ENCODE assay signal across 9 cellular contexts in the genomic region with DNA sequence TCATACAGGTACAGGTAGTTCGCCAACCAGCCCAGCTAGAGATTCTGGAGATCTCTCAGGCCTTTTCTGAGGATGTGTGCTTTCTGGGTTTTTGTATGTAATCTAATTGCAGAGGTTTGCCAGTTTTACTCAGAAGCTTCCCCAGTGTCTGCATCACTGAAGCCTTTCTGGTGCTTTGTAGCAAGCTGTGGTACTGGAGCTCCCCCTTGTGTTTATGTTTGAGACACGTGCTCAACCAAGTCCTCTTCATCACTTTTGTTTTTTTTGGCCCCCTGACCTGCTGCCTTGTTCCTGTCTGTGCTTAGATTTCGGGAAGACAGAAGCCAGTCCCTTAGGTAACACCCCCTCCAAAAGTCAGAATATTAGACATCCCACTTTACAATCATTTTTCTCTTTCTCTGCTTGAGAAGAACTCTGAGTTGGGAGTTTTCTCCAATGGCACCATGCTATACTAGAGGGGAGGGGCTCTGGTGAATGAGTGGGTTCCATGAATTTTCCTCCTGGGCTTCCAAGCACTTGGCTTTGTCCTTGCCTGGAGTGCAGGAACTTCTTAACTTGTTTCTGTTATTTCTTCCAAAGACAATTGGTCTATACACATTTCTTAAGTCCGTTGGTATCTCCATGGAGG.
A peak's percentile ranks its signal among the peaks of the same experiment; 100 is the strongest.
DNase-seq lines count a peak whose midpoint lies in the region; ATAC-seq and TF ChIP-seq lines count a peak whose summit lies in the region.
"Had no signal": no experiment of that assay in that cellular context is flagged by ENCODE, and none has a peak within 500 bp of the region (broad histone marks: within the 10 kb centered on the region; RNA-seq: fewer than 3 reads in every experiment).

No MANE protein-coding gene starts in this region.

- peaks cover 37% of the 10 kb centered on the region for H3K9me3 Mint-ChIP-seq in mesothelial cell of epicardium
- H3K9me3 Mint-ChIP-seq: T-helper 1 cell treated with Interleukin-12 subunit alpha and Interleukin-12 subunit beta and Interleukin-4 antibody, amounts not matched to agents 30 μg/mL and 1 μg/mL, for 36 hours had no signal

- ATAC-seq in GM18511 (IDR thresholded peaks at IDR 0.05; ENCODE audit: unreplicated experiment): peak; percentile 91
- ATAC-seq in HG02970 (IDR thresholded peaks at IDR 0.05; ENCODE audit: low FRiP score, unreplicated experiment): peak; percentile 75

- peaks cover 26% of the 10 kb centered on the region for H3K36me3 Mint-ChIP-seq in mesothelial cell of epicardium

- no peak overlapping the region for H3K4me3 Mint-ChIP-seq in mesothelial cell of epicardium
- H3K4me3 Mint-ChIP-seq: T-helper 1 cell treated with Interleukin-12 subunit alpha and Interleukin-12 subunit beta and Interleukin-4 antibody, amounts not matched to agents 30 μg/mL and 1 μg/mL, for 36 hours had no signal

- no peak overlapping the region for H3K4me3 ChIP-seq in WI38 (ENCODE audit: low read depth, low read length)

- no peak overlapping the region for H3K27ac ChIP-seq in C4-2B

- no peaks in the 10 kb centered on the region for H3K27me3 Mint-ChIP-seq in mesothelial cell of epicardium (ENCODE audit: low read depth)

- peaks cover 5% of the 10 kb centered on the region for H3K4me1 Mint-ChIP-seq in mesothelial cell of epicardium

- H3K27ac Mint-ChIP-seq in mesothelial cell of epicardium: no peak overlapping the region
- H3K27ac Mint-ChIP-seq: T-helper 1 cell treated with Interleukin-12 subunit alpha and Interleukin-12 subunit beta and Interleukin-4 antibody, amounts not matched to agents 30 μg/mL and 1 μg/mL, for 36 hours had no signal

- DNase-seq in NCI-H187 treated with DMSO at 0.1 percent for 48 hours (lab: John Stamatoyannopoulos, UW): peak; percentile 34
- peak; percentile 26 for DNase-seq in globus pallidus (ENCODE audit: low spot score)
- peak; percentile 11 for DNase-seq in putamen (ENCODE audit: low spot score)
- DNase-seq in mesothelial cell of epicardium (ENCODE audit: low spot score in 2 of 2, unreplicated experiment in 2 of 2): no peak

- TF ChIP-seq CTCF in C4-2B (conservative IDR thresholded peaks at IDR 0.05) (peak; percentile 84), WI38 (IDR thresholded peaks at IDR 0.05; ENCODE audit: low read depth, low read length) (peak; percentile 64), mesothelial cell of epicardium (IDR thresholded peaks at IDR 0.05; ENCODE audit: unreplicated experiment) (no peak)

Comparison
In these comparisons a context has a peak if more than half of its experiments do, and no peak if none do; other contexts are left out.
1. DNase-seq: peak in NCI-H187 treated with DMSO at 0.1 percent for 48 hours (single experiment), globus pallidus (single experiment) and putamen (single experiment); none in mesothelial cell of epicardium (0 of 2).